Comparison of ENCODE assay signal across 19 cellular contexts in genomic region chr4:104559502-104559901, GRCh38.
"Had no signal": no experiment of that assay in that cellular context is flagged by ENCODE, and none has a peak within 500 bp of the region (broad histone marks: within the 10 kb centered on the region; RNA-seq: fewer than 3 reads in every experiment).

No MANE protein-coding gene starts in this region.

- H3K36me3 ChIP-seq: left lung had no signal

- ATAC-seq: activated CD8-positive, alpha-beta T cell treated with anti-CD3 and anti-CD28 coated beads for 36 hours; body of pancreas; left lung had no signal

- H3K27me3 ChIP-seq: body of pancreas, left lung had no signal

- H3K27ac ChIP-seq: body of pancreas, epithelial cell of prostate, left lung had no signal

- H3K9me3 Mint-ChIP-seq: activated CD8-positive, alpha-beta T cell treated with anti-CD3 and anti-CD28 coated beads for 36 hours had no signal

- H3K27ac Mint-ChIP-seq: activated CD8-positive, alpha-beta T cell treated with anti-CD3 and anti-CD28 coated beads for 36 hours; activated T-helper 2 cell treated with anti-CD3 and anti-CD28 coated beads, Interferon-gamma antibody, Interleukin-2, Interleukin-4, amounts not matched to agents 10 μg/mL and 5 μg/mL and 100 μg/mL, durations not matched to agents 14 hours and 24 hours and 36 hours; stimulated activated naive CD8-positive, alpha-beta T cell treated with anti-CD3 and anti-CD28 coated beads, Interleukin-15, Interleukin-2, amounts not matched to agents 100 ng/mL and 50 ng/mL, for 24 hours had no signal

- H3K4me1 ChIP-seq: body of pancreas, left lung had no signal

- DNase-seq: activated CD4-positive, alpha-beta T cell treated with anti-CD3 and anti-CD28 coated beads for 48 hours; activated CD4-positive, CD25-positive, alpha-beta regulatory T cell; activated CD8-positive, alpha-beta T cell treated with anti-CD3 and anti-CD28 coated beads for 36 hours; activated naive CD4-positive, alpha-beta T cell treated with Interleukin-2 at 50 U/mL for 16 hours; activated T-cell treated with anti-CD3 and anti-CD28 coated beads, Interleukin-2, amount 50 U/mL, for 1 hour; body of pancreas; dermis blood vessel endothelial cell; foreskin melanocyte; hypothalamus; left lung; occipital lobe; retina; stimulated activated CD4-positive, alpha-beta T cell treated with anti-CD3 and anti-CD28 coated beads, Interleukin-12 subunit alpha, Interleukin-12 subunit beta, amount 100 ng/mL, for 4 hours; stimulated activated CD4-positive, alpha-beta T cell treated with anti-CD3 and anti-CD28 coated beads, Interleukin-1b, Interleukin-23, amount 100 ng/mL, for 48 hours; trophoblast cell had no signal

- H3K9me3 ChIP-seq: body of pancreas, left lung had no signal

- H3K27me3 Mint-ChIP-seq: activated CD8-positive, alpha-beta T cell treated with anti-CD3 and anti-CD28 coated beads for 36 hours; stimulated activated naive CD8-positive, alpha-beta T cell treated with anti-CD3 and anti-CD28 coated beads, Interleukin-15, Interleukin-2, amounts not matched to agents 100 ng/mL and 50 ng/mL, for 24 hours had no signal

- H3K4me3 Mint-ChIP-seq: activated CD8-positive, alpha-beta T cell treated with anti-CD3 and anti-CD28 coated beads for 36 hours; stimulated activated naive CD8-positive, alpha-beta T cell treated with anti-CD3 and anti-CD28 coated beads, Interleukin-15, Interleukin-2, amounts not matched to agents 100 ng/mL and 50 ng/mL, for 24 hours had no signal

- H3K4me3 ChIP-seq: body of pancreas, left lung had no signal

- FAIRE-seq: keratinocyte had no signal
